ENCODE assay signal across 20 cellular contexts in the genomic region with DNA sequence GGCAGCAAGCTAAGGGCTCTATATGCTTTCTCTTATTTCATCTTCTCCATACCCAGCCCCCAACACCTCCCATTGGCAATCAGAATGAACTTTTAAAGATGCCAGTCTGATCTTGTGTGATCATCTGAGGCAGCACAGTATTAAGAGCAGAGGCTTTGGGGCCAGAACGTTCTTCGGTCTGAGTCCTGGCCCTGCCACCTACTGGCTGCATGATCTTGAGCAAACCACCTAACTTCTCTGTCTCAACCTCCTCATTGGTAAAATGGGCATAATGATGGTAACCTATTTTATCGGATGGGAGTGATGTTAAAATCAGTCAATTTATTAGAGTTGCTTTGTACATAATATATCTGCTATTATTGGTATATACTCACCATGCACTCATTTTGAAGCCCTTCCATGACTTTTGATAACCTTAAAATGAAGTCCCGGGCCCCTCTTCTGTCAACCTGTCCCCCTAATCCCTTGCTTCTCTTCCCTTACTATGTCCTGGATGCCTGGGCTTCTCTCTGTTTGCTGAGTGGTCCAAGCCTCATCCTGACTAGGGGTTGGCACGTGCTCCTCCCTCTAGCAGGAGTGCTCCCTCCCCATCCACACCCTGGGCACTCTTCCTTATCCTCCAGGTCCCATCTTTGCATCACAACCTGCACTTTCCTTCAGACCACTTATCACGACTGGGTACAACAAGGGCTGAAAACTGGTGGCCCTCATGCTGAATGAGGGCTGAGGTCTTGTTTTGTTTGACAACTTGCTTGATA. TPM values are rescaled to one million over a fixed set of nuclear protein-coding genes. Genes with fewer than 3 reads are reported as not detected.
DNase-seq lines count a peak whose midpoint lies in the region; ATAC-seq, FAIRE-seq and TF ChIP-seq lines count a peak whose summit lies in the region.
"Had no signal": no experiment of that assay in that cellular context is flagged by ENCODE, and none has a peak within 500 bp of the region (broad histone marks: within the 10 kb centered on the region; RNA-seq: fewer than 3 reads in every experiment).

No MANE protein-coding gene starts in this region.

- no peak for TF ChIP-seq POLR2A in A549 (IDR thresholded peaks at IDR 0.05; ENCODE audit: low read length)

- CTCF ChIA-PET in A549 (lab: Yijun Ruan, JAX) = interaction anchor here (0.7 to 2.6 kb wide), 6 partner anchors 9 to 38 kb away, joined by 3 to 13 read pairs (median 4); no protein-coding TSS in a partner anchor

- 64% methylated on average over 6 of the region's 6 CpGs for WGBS in A549 (ENCODE audit: missing lambda C conversion rate)

- H3K4me1 ChIP-seq in A549 = peaks cover 30% of the 10 kb centered on the region
- peaks cover 15% of the 10 kb centered on the region for H3K4me1 ChIP-seq in lower lobe of right lung
- H3K4me1 ChIP-seq: ascending aorta had no signal

- H3K27ac ChIP-seq in A549 (peak overlapping the region; percentile 16 to 26; a peak in 4 of 6 replicates), lower lobe of right lung (no peak overlapping the region)
- H3K27ac ChIP-seq: ascending aorta, upper lobe of right lung had no signal

- peaks cover 3% of the 10 kb centered on the region for H3K4me1 Mint-ChIP-seq in T-helper 17 cell

- no peaks in the 10 kb centered on the region for H3K9me3 ChIP-seq in A549
- H3K9me3 ChIP-seq in T-helper 17 cell (ENCODE audit: control insufficient read depth, low read length, poor library complexity, severe bottlenecking) = no peaks in the 10 kb centered on the region
- H3K9me3 ChIP-seq in lower lobe of right lung = no peaks in the 10 kb centered on the region
- H3K9me3 ChIP-seq: ascending aorta, upper lobe of right lung had no signal

- POLR2A ChIA-PET in A549 (lab: Yijun Ruan, JAX) = no interaction called here

- FAIRE-seq in A549 (lab: Jason Lieb, UNC) = no peak

- TF ChIP-seq RAD21 in A549 (conservative IDR thresholded peaks at IDR 0.05 in 1 of 2, IDR thresholded peaks at IDR 0.05 in 1 of 2) = peak in 1 of 2 experiments; percentile 38; a peak in 2 of 5 replicates

- H3K27me3 Mint-ChIP-seq in T-helper 17 cell = no peaks in the 10 kb centered on the region

- peak; percentile 22 for TF ChIP-seq CTCF in A549 (IDR thresholded peaks at IDR 0.05)
- TF ChIP-seq CTCF in GM12874 (IDR thresholded peaks at IDR 0.05; ENCODE audit: insufficient read depth, low read depth, low read length) = 0 out of 2 replicates have a peak, but pooled peaks have one; percentile 10
- peak; percentile 18 for TF ChIP-seq CTCF in fibroblast of the aortic adventitia (IDR thresholded peaks at IDR 0.05; ENCODE audit: insufficient read depth, low read length)
- TF ChIP-seq CTCF in lower lobe of right lung (IDR thresholded peaks at IDR 0.05) = no peak

- DNase-seq in A549 (ENCODE audit: low read depth in 1 of 2, low spot score in 1 of 2) = peak in 1 of 2 experiments; percentile 40
- DNase-seq in T-helper 17 cell = no peak
- peak; percentile 19 for DNase-seq in fibroblast of the aortic adventitia (ENCODE audit: low read depth)
- no peak for DNase-seq in H4 (ENCODE audit: low spot score)
- no peak for DNase-seq in activated T-cell treated with anti-CD3 and anti-CD28 coated beads, Interleukin-2, amount 50 U/mL, for 48 hours
- no peak for DNase-seq in activated naive CD4-positive, alpha-beta T cell treated with Interleukin-2 at 50 U/mL for 16 hours
- DNase-seq in lower lobe of right lung = no peak
- DNase-seq: activated gamma-delta T cell treated with Interleukin-2 at 50 U/mL for 16 hours; Kasumi-1; naive thymus-derived CD8-positive, alpha-beta T cell; NCI-H1694; NCI-H524; RPMI8226; stimulated activated CD4-positive, alpha-beta T cell treated with anti-CD3 and anti-CD28 coated beads, Interleukin-12 subunit alpha, Interleukin-12 subunit beta, amount 100 ng/mL, for 4 hours; stimulated activated naive CD8-positive, alpha-beta T cell treated with anti-CD3 and anti-CD28 coated beads, Interleukin-15, Interleukin-2, amounts not matched to agents 100 U/mL and 50 U/mL, for 24 hours; upper lobe of right lung had no signal

- H3K4me3 ChIP-seq in A549 (no peak overlapping the region), fibroblast of the aortic adventitia (ENCODE audit: low read depth, low read length) (no peak overlapping the region), lower lobe of right lung (no peak overlapping the region)
- H3K4me3 ChIP-seq: ascending aorta, upper lobe of right lung had no signal

- TF ChIP-seq EP300 in A549 (IDR thresholded peaks at IDR 0.05) = no peak

- no peak overlapping the region for H3K4me2 ChIP-seq in A549

- no peaks in the 10 kb centered on the region for H3K36me3 Mint-ChIP-seq in T-helper 17 cell (ENCODE audit: low read depth)

- no peaks in the 10 kb centered on the region for H3K27me3 ChIP-seq in lower lobe of right lung (ENCODE audit: low read depth)
- H3K27me3 ChIP-seq: ascending aorta, upper lobe of right lung had no signal

- H3K4me3 Mint-ChIP-seq in T-helper 17 cell = no peak overlapping the region
- H3K4me3 Mint-ChIP-seq: naive thymus-derived CD8-positive, alpha-beta T cell had no signal

- intact Hi-C loops in lower lobe of right lung (cut with DNase I) = no loop called here

- peak in 1 of 2 experiments; percentile 74; a peak in 3 of 6 replicates for ATAC-seq in A549
- ATAC-seq in T-helper 17 cell = no peak
- ATAC-seq in lower lobe of right lung = no peak
- ATAC-seq: naive thymus-derived CD8-positive, alpha-beta T cell; stimulated activated naive CD8-positive, alpha-beta T cell treated with anti-CD3 and anti-CD28 coated beads, Interleukin-15, Interleukin-2, amounts not matched to agents 100 U/mL and 50 U/mL, for 24 hours; upper lobe of right lung had no signal

- H3K36me3 ChIP-seq in lower lobe of right lung = no peaks in the 10 kb centered on the region
- H3K36me3 ChIP-seq: ascending aorta, upper lobe of right lung had no signal

- peak overlapping the region; percentile 9 for H3K27ac Mint-ChIP-seq in T-helper 17 cell

TF ChIP-seq in A549, 52 proteins besides CTCF, POLR2A, EP300 and RAD21:
- TF ChIP-seq NR3C1 (IDR thresholded peaks at IDR 0.05) (no peak), SMC3 (IDR thresholded peaks at IDR 0.05) (peak; percentile 37; the same call in 2 of the 3 replicates)
TF ChIP-seq in A549: peak in this region for 1.

RNA-seq across cellular contexts. Expression of a gene that starts 6.3 kb away (rescaled TPM):
- polyA plus RNA-seq in A549 (2011; rRNA removed) = 0.62 and 0.82 TPM in 2 replicates
- 0.53 and 0.56 TPM in 2 replicates for polyA plus RNA-seq in A549 (2012; cell fraction: cytosol; rRNA removed)
- 2.4 and 2.8 TPM in 2 replicates for polyA plus RNA-seq in A549 (2012; cell fraction: nucleus; rRNA removed)
- polyA plus RNA-seq in A549 (2017; fragmentation: RNase III; extraction: RNeasy Plus Mini Kit Qiagen cat#74134 plus additional on column Dnase treatment) = 0.81 to 1.4 TPM (median 1.1 TPM) in 3 replicates
- polyA minus RNA-seq in A549 (2011; rRNA and poly(A)+ RNA removed) = 1.2 and 1.7 TPM in 2 replicates
- 1 to 10 TPM; 2.3 to 5.2 TPM for total RNA-seq in T-helper 17 cell
- under 0.01 TPM in 1 of 2 replicates, not detected in the other for total RNA-seq in fibroblast of the aortic adventitia (ENCODE audit: low replicate concordance)
- total RNA-seq in H4 (2014; rRNA removed; shearing (Covaris generic)) = 0.06 TPM in 1 of 2 replicates, not detected in the other
- total RNA-seq in lower lobe of right lung = 4.8 TPM
- total RNA-seq: ascending aorta, lower leg skin had no signal
- polyA plus RNA-seq: fibroblast of lung had no signal

RNA-seq across cellular contexts. Expression of a gene that starts 17.6 kb away (rescaled TPM):
- polyA plus RNA-seq in A549 (2011; rRNA removed) = 38.2 and 49.7 TPM in 2 replicates
- polyA plus RNA-seq in A549 (2012; cell fraction: cytosol; rRNA removed) = 12.4 and 13.5 TPM in 2 replicates
- polyA plus RNA-seq in A549 (2012; cell fraction: nucleus; rRNA removed) = 12.8 and 17.9 TPM in 2 replicates
- 26.4 to 32.7 TPM (median 31.4 TPM) in 3 replicates for polyA plus RNA-seq in A549 (2017; fragmentation: RNase III; extraction: RNeasy Plus Mini Kit Qiagen cat#74134 plus additional on column Dnase treatment)
- 8.2 and 9.5 TPM in 2 replicates for polyA minus RNA-seq in A549 (2011; rRNA and poly(A)+ RNA removed)
- total RNA-seq in T-helper 17 cell = 10 to 100 TPM; 44.7 to 49.4 TPM
- total RNA-seq in fibroblast of the aortic adventitia (ENCODE audit: low replicate concordance) = 28.9 and 34.9 TPM in 2 replicates
- total RNA-seq in H4 (2014; rRNA removed; shearing (Covaris generic)) = 35.4 and 40.5 TPM in 2 replicates
- 38.8 TPM for total RNA-seq in lower lobe of right lung

RNA-seq across cellular contexts. Expression of a gene that starts 17.9 kb away (rescaled TPM):
- polyA plus RNA-seq in A549 (2011; rRNA removed) = 17.1 and 20.3 TPM in 2 replicates
- polyA plus RNA-seq in A549 (2012; cell fraction: cytosol; rRNA removed) = 19.0 and 19.7 TPM in 2 replicates
- polyA plus RNA-seq in A549 (2012; cell fraction: nucleus; rRNA removed) = 78.1 and 111 TPM in 2 replicates
- 15.0 to 16.8 TPM (median 15.1 TPM) in 3 replicates for polyA plus RNA-seq in A549 (2017; fragmentation: RNase III; extraction: RNeasy Plus Mini Kit Qiagen cat#74134 plus additional on column Dnase treatment)
- polyA minus RNA-seq in A549 (2011; rRNA and poly(A)+ RNA removed) = 38.7 and 44.4 TPM in 2 replicates
- total RNA-seq in T-helper 17 cell = 10 to 100 TPM; 20.1 to 22.8 TPM
- total RNA-seq in fibroblast of the aortic adventitia (ENCODE audit: low replicate concordance) = 21.4 and 38.0 TPM in 2 replicates
- 12.4 and 23.6 TPM in 2 replicates for total RNA-seq in H4 (2014; rRNA removed; shearing (Covaris generic))
- 29.9 TPM for total RNA-seq in lower lobe of right lung
